ENCODE assay signal across 14 cellular contexts in the genomic region with DNA sequence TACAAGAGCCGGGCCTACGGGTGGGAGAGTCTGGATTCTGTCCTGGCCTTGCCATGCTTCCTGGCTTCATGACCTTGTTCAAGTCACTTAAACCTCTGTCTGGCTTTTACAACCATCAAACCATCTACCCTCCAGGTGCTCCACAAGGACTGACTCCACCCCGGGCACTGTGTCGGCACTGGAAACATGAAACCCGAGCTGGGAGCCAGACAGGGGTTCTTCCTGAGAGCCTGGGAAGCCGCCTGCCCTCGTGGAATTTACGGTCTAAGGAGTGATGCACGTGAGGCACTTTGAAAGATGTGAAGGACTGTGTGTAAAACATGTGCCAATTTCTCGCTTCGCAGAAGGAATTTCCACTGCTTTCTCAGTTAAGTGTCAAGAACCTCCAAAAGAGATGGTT. TPM values are rescaled to one million over a fixed set of nuclear protein-coding genes. Genes with fewer than 3 reads are reported as not detected.
DNase-seq lines count a peak whose midpoint lies in the region; ATAC-seq and TF ChIP-seq lines count a peak whose summit lies in the region.
"Had no signal": no experiment of that assay in that cellular context is flagged by ENCODE, and none has a peak within 500 bp of the region (broad histone marks: within the 10 kb centered on the region; RNA-seq: fewer than 3 reads in every experiment).

No MANE protein-coding gene starts in this region.

- H3K23ac ChIP-seq in H9 (ENCODE audit: insufficient read length, low read depth, low read length), result no peak overlapping the region

- H2AFZ ChIP-seq in H9 (ENCODE audit: low read length), result no peak overlapping the region

- H3K79me2 ChIP-seq in H9 (ENCODE audit: insufficient read depth, low read length), result no peaks in the 10 kb centered on the region

- no peak overlapping the region for H3T11ph ChIP-seq in H9 (ENCODE audit: low read length)

- no peak overlapping the region for H2BK5ac ChIP-seq in H9 (ENCODE audit: insufficient read length, low read length)

- no peaks in the 10 kb centered on the region for H3K36me3 Mint-ChIP-seq in CD4-positive, CD25-positive, alpha-beta regulatory T cell
- H3K36me3 Mint-ChIP-seq in H9 (ENCODE audit: insufficient read depth in 1 of 3, low read depth in 3 of 3), result peaks cover 0 to 5% (median 3%) of the 10 kb centered on the region in 3 experiments; a peak in 4 of 7 replicates

- no peak overlapping the region for H2BK120ac ChIP-seq in H9 (ENCODE audit: low read depth, low read length, poor library complexity, severe bottlenecking)

- DNase-seq in CD4-positive, CD25-positive, alpha-beta regulatory T cell, result no peak
- DNase-seq in H9, result peak; percentile 73
- DNase-seq in NCI-H2171 treated with DMSO at 0.1 percent for 48 hours (lab: John Stamatoyannopoulos, UW), result peak; percentile 84
- no peak for DNase-seq in foreskin keratinocyte
- DNase-seq in GF-D8 (lab: John Stamatoyannopoulos, UW), result no peak
- no peak for DNase-seq in medulla oblongata (ENCODE audit: extremely low spot score)
- DNase-seq: cerebellar nuclear complex, NCI-H226, psoas muscle had no signal

- peaks cover 0 to 1% (median 0%) of the 10 kb centered on the region in 7 donors for H3K9me3 Mint-ChIP-seq in CD4-positive, CD25-positive, alpha-beta regulatory T cell
- no peaks in the 10 kb centered on the region for H3K9me3 Mint-ChIP-seq in H9
- H3K9me3 Mint-ChIP-seq: activated T-helper 1 cell treated with anti-CD3 and anti-CD28 coated beads, Interleukin-12 subunit alpha, Interleukin-12 subunit beta, Interleukin-2, Interleukin-4 antibody, amounts not matched to agents 30 ng/mL and 10 ng/mL and 1 ng/mL, durations not matched to agents 14 hours and 24 hours and 36 hours; nephron had no signal

- peaks cover 10 to 51% (median 23%) of the 10 kb centered on the region in 4 donors for H3K4me1 Mint-ChIP-seq in CD4-positive, CD25-positive, alpha-beta regulatory T cell
- H3K4me1 Mint-ChIP-seq in H9, result peaks cover 13 to 14% of the 10 kb centered on the region in 2 experiments

- H4K20me1 ChIP-seq in H9 (ENCODE audit: control insufficient read depth, insufficient read depth, insufficient read length), result no peaks in the 10 kb centered on the region

- no peak overlapping the region for H3K18ac ChIP-seq in H9 (ENCODE audit: insufficient read length, low read depth, low read length)

- H3K4me3 Mint-ChIP-seq in CD4-positive, CD25-positive, alpha-beta regulatory T cell, result no peak overlapping the region
- H3K4me3 Mint-ChIP-seq in H9, result no peak overlapping the region
- H3K4me3 Mint-ChIP-seq: activated T-helper 1 cell treated with anti-CD3 and anti-CD28 coated beads, Interleukin-12 subunit alpha, Interleukin-12 subunit beta, Interleukin-2, Interleukin-4 antibody, amounts not matched to agents 30 ng/mL and 10 ng/mL and 1 ng/mL, durations not matched to agents 14 hours and 24 hours and 36 hours had no signal

- H3K36me3 ChIP-seq in CD4-positive, CD25-positive, alpha-beta regulatory T cell (ENCODE audit: control insufficient read depth, insufficient read depth, low read length), result no peaks in the 10 kb centered on the region

- no peak overlapping the region for H3K14ac ChIP-seq in H9 (ENCODE audit: insufficient read depth, low read length)

- H3K27ac ChIP-seq in CD4-positive, CD25-positive, alpha-beta regulatory T cell (ENCODE audit: insufficient read depth, low read length, poor library complexity, severe bottlenecking), result no peak overlapping the region
- H3K27ac ChIP-seq in H9 (ENCODE audit: insufficient read length, low read depth, low read length) (no peak overlapping the region), foreskin keratinocyte (peak overlapping the region; percentile 84)

- no peak overlapping the region for H3K4me2 ChIP-seq in H9 (ENCODE audit: insufficient read depth, insufficient read length, low read length)

- H2BK20ac ChIP-seq in H9 (ENCODE audit: low read depth, low read length, poor library complexity, severe bottlenecking), result no peak overlapping the region

- H3K79me1 ChIP-seq in H9 (ENCODE audit: insufficient read depth, low read depth, low read length, poor library complexity, severe bottlenecking), result no peaks in the 10 kb centered on the region

- TF ChIP-seq CTCF in H9 (conservative IDR thresholded peaks at IDR 0.05), result no peak
- TF ChIP-seq CTCF in foreskin keratinocyte (conservative IDR thresholded peaks at IDR 0.05), result no peak

- peak overlapping the region in 2 of 3 donors; percentile 64 to 76 for H3K27ac Mint-ChIP-seq in CD4-positive, CD25-positive, alpha-beta regulatory T cell
- no peak overlapping the region; a peak in 2 of 7 replicates for H3K27ac Mint-ChIP-seq in H9
- H3K27ac Mint-ChIP-seq: activated T-helper 1 cell treated with anti-CD3 and anti-CD28 coated beads, Interleukin-12 subunit alpha, Interleukin-12 subunit beta, Interleukin-2, Interleukin-4 antibody, amounts not matched to agents 30 ng/mL and 10 ng/mL and 1 ng/mL, durations not matched to agents 14 hours and 24 hours and 36 hours; nephron had no signal

- no peak overlapping the region for H4K5ac ChIP-seq in H9 (ENCODE audit: insufficient read length, low read depth, low read length)

- no peaks in the 10 kb centered on the region for H3K9me3 ChIP-seq in CD4-positive, CD25-positive, alpha-beta regulatory T cell (ENCODE audit: control insufficient read depth in 2 of 2, low read length in 2 of 2)
- H3K9me3 ChIP-seq in H9 (ENCODE audit: control insufficient read depth, low read depth, low read length), result no peaks in the 10 kb centered on the region
- H3K9me3 ChIP-seq: psoas muscle had no signal

- no peak overlapping the region for H2BK12ac ChIP-seq in H9 (ENCODE audit: insufficient read length, low read depth, low read length)

- WGBS in H9 (ENCODE audit: extremely low coverage, insufficient read length, low lambda C conversion rate), result no CpG with 5 or more reads among the region's 11 CpGs

- no peak overlapping the region for H4K8ac ChIP-seq in H9 (replicated peaks; ENCODE audit: insufficient read length, low read depth, low read length)

- no peak overlapping the region for H2BK15ac ChIP-seq in H9 (ENCODE audit: low read depth, low read length)

- H4K91ac ChIP-seq in H9 (ENCODE audit: insufficient read length, low read depth, low read length), result no peak overlapping the region

- no peaks in the 10 kb centered on the region for H3K27me3 Mint-ChIP-seq in CD4-positive, CD25-positive, alpha-beta regulatory T cell
- H3K27me3 Mint-ChIP-seq in H9 (ENCODE audit: low read depth), result no peaks in the 10 kb centered on the region

- no peak overlapping the region for H2AK5ac ChIP-seq in H9 (ENCODE audit: insufficient read length, low read length)

- no peak overlapping the region for H3K9ac ChIP-seq in H9 (ENCODE audit: extremely low read depth, insufficient read length, low read length)

- H3K56ac ChIP-seq in H9 (ENCODE audit: insufficient read length, low read depth, low read length), result no peak overlapping the region

- no peaks in the 10 kb centered on the region for H3K23me2 ChIP-seq in H9 (ENCODE audit: insufficient read length, low read depth, low read length, poor library complexity, severe bottlenecking)

- H3K4me3 ChIP-seq in CD4-positive, CD25-positive, alpha-beta regulatory T cell (ENCODE audit: low read depth, low read length), result no peak overlapping the region
- H3K4me3 ChIP-seq: psoas muscle had no signal

- H3K27me3 ChIP-seq in CD4-positive, CD25-positive, alpha-beta regulatory T cell (ENCODE audit: control insufficient read depth, insufficient read depth, low read length), result no peaks in the 10 kb centered on the region
- no peaks in the 10 kb centered on the region for H3K27me3 ChIP-seq in H9 (ENCODE audit: insufficient read depth, low read length)
- H3K27me3 ChIP-seq in foreskin keratinocyte, result no peaks in the 10 kb centered on the region

- ATAC-seq in CD4-positive, CD25-positive, alpha-beta regulatory T cell (ENCODE audit: low read depth in 2 of 2), result no peak
- ATAC-seq in foreskin keratinocyte, result no peak
- no peak for ATAC-seq in GM19467 (IDR thresholded peaks at IDR 0.05; ENCODE audit: unreplicated experiment)
- no peak for ATAC-seq in GM21576 (IDR thresholded peaks at IDR 0.05; ENCODE audit: unreplicated experiment)
- ATAC-seq: psoas muscle, SK-N-SH treated with all-trans-retinoic acid at 6 μM for 48 hours had no signal

- no peak overlapping the region for H3K4ac ChIP-seq in H9 (ENCODE audit: low read depth, low read length)

- peaks cover 24% of the 10 kb centered on the region for H3K4me1 ChIP-seq in CD4-positive, CD25-positive, alpha-beta regulatory T cell (ENCODE audit: control insufficient read depth, insufficient read depth, low read length, poor library complexity, severe bottlenecking)
- H3K4me1 ChIP-seq in H9 (ENCODE audit: insufficient read depth, low read length) (no peaks in the 10 kb centered on the region), foreskin keratinocyte (peaks cover 31% of the 10 kb centered on the region)

RNA-seq across cellular contexts. Expression of gene CDK5R1, which starts 11.6 kb away (rescaled TPM):
- total RNA-seq in CD4-positive, CD25-positive, alpha-beta regulatory T cell, result 6.3 TPM
- polyA plus RNA-seq in CD4-positive, CD25-positive, alpha-beta regulatory T cell, result 1 to 10 TPM; 3.5 to 8.9 (median 5.0) TPM
- total RNA-seq in H9 (2021) (10.4 and 11.4 TPM in 2 replicates), foreskin keratinocyte (9.5 and 11.8 TPM in 2 replicates)
- polyA plus RNA-seq in foreskin keratinocyte, result 4.5 and 4.9 TPM in 2 replicates

RNA-seq across cellular contexts. Expression of gene PSMD11, which starts 54.1 kb away (rescaled TPM):
- total RNA-seq in CD4-positive, CD25-positive, alpha-beta regulatory T cell, result 92.4 TPM
- 100 to 1,000 TPM; 125 to 156 (median 142) TPM for polyA plus RNA-seq in CD4-positive, CD25-positive, alpha-beta regulatory T cell
- total RNA-seq in H9 (2021), result 169 and 175 TPM in 2 replicates
- 100 and 119 TPM in 2 replicates for total RNA-seq in foreskin keratinocyte
- polyA plus RNA-seq in foreskin keratinocyte, result 78.0 and 99.3 TPM in 2 replicates

Comparison
In these comparisons a context has a peak if more than half of its experiments do, and no peak if none do; other contexts are left out.
1. DNase-seq: peak in H9 (single experiment) and NCI-H2171 treated with DMSO at 0.1 percent for 48 hours (single experiment); none in CD4-positive, CD25-positive, alpha-beta regulatory T cell (0 of 3), foreskin keratinocyte (0 of 2), GF-D8 (single experiment) and medulla oblongata (single experiment).
2. H3K27ac Mint-ChIP-seq: peak in CD4-positive, CD25-positive, alpha-beta regulatory T cell (2 of 3); none in H9 (0 of 3).